In genomic region chr10:119495061-119495505, GRCh38 we compare ENCODE assay signal across 16 cellular contexts. TPM values are rescaled to one million over a fixed set of nuclear protein-coding genes. Genes with fewer than 3 reads are reported as not detected.
DNase-seq lines count a peak whose midpoint lies in the region; ATAC-seq, FAIRE-seq and TF ChIP-seq lines count a peak whose summit lies in the region.
"Had no signal": no experiment of that assay in that cellular context is flagged by ENCODE, and none has a peak within 500 bp of the region (broad histone marks: within the 10 kb centered on the region; RNA-seq: fewer than 3 reads in every experiment).

No MANE protein-coding gene starts in this region.

- no peak for TF ChIP-seq POLR2A in transverse colon (IDR thresholded peaks at IDR 0.05)

- no peak overlapping the region for H3K27ac Mint-ChIP-seq in MCF 10A (ENCODE audit: low read depth, unreplicated experiment)
- peak overlapping the region; percentile 21 for H3K27ac Mint-ChIP-seq in activated CD4-positive, alpha-beta memory T cell treated with anti-CD3 and anti-CD28 coated beads, Interleukin-2, amount 10 ng/mL, durations not matched to agents 7 days and 5 days

- no peaks in the 10 kb centered on the region for H4K20me1 ChIP-seq in mammary epithelial cell (ENCODE audit: insufficient read depth, low read length)

- no peak for TF ChIP-seq EP300 in transverse colon (IDR thresholded peaks at IDR 0.05; ENCODE audit: low read depth)

- H3K4me1 Mint-ChIP-seq in MCF 10A (ENCODE audit: insufficient read depth, unreplicated experiment) = peaks cover 7% of the 10 kb centered on the region
- peaks cover 57% of the 10 kb centered on the region for H3K4me1 Mint-ChIP-seq in activated CD4-positive, alpha-beta memory T cell treated with anti-CD3 and anti-CD28 coated beads, Interleukin-2, amount 10 ng/mL, durations not matched to agents 7 days and 5 days

- peak overlapping the region in 1 of 2 experiments; percentile 89 for H3K14ac ChIP-seq in mesenchymal stem cell (ENCODE audit: low read length in 2 of 2)

- intact Hi-C loops in MCF 10A (cut with micrococcal nuclease) (no loop called here), mammary epithelial cell (cut with micrococcal nuclease) (no loop called here), transverse colon (cut with DNase I; ENCODE audit: low total_unique reads) (no loop called here)

- H3K9me3 ChIP-seq in mammary epithelial cell (replicated peaks; ENCODE audit: insufficient read depth, low read length) (no peaks in the 10 kb centered on the region), mesenchymal stem cell (ENCODE audit: control insufficient read depth, low read length) (no peaks in the 10 kb centered on the region), transverse colon (no peaks in the 10 kb centered on the region)
- H3K9me3 ChIP-seq: MG63, tibial artery had no signal

- DNase-seq in MCF 10A (ENCODE audit: unreplicated experiment) (peak; percentile 11), mammary epithelial cell (no peak), mesenchymal stem cell (no peak), transverse colon (no peak), frontal cortex (ENCODE audit: low spot score in 2 of 2) (no peak)
- DNase-seq in activated CD4-positive, alpha-beta memory T cell treated with anti-CD3 and anti-CD28 coated beads, Interleukin-2, amount 10 ng/mL, durations not matched to agents 7 days and 5 days = no peak
- DNase-seq: activated T-cell treated with anti-CD3 and anti-CD28 coated beads, Interleukin-2, amount 50 U/mL, for 48 hours; dorsolateral prefrontal cortex; MG63; NCI-H2107; posterior cingulate gyrus; SIG-M5; tibial artery; WERI-Rb-1 had no signal

- no peak overlapping the region for H3K23ac ChIP-seq in mesenchymal stem cell (ENCODE audit: low read length in 2 of 2)

- in situ Hi-C loops in mammary epithelial cell (cut with MboI; ENCODE audit: low sequenced_read_pairs in 2 of 2) = no loop called here
- in situ Hi-C loops in transverse colon (cut with MboI; ENCODE audit: low pct_ligation_motif_present in 1 of 4, low pct_unique_long_range_greater_than_20kb in 1 of 4, low sequenced_read_pairs in 3 of 4) = no loop called here

- H3K9me3 Mint-ChIP-seq in MCF 10A (ENCODE audit: unreplicated experiment) = no peaks in the 10 kb centered on the region
- H3K9me3 Mint-ChIP-seq in activated CD4-positive, alpha-beta memory T cell treated with anti-CD3 and anti-CD28 coated beads, Interleukin-2, amount 10 ng/mL, durations not matched to agents 7 days and 5 days = no peaks in the 10 kb centered on the region

- dilution Hi-C loops in mammary epithelial cell (cut with HindIII; ENCODE audit: low sequenced_read_pairs) = no loop called here

- H3K4me1 ChIP-seq in mammary epithelial cell (ENCODE audit: insufficient read depth, low read length) (no peaks in the 10 kb centered on the region), mesenchymal stem cell (ENCODE audit: control insufficient read depth, insufficient read depth, low read depth, low read length) (peaks cover 4% of the 10 kb centered on the region), transverse colon (peaks cover 10 to 26% (median 12%) of the 10 kb centered on the region in 4 donors)
- H3K4me1 ChIP-seq: tibial artery had no signal

- no peaks in the 10 kb centered on the region for H3K79me2 ChIP-seq in mammary epithelial cell (ENCODE audit: insufficient read depth, low read length)

- BruUV-seq in MCF 10A (replicated peaks; lab: Mats Ljungman, UMichigan) (no TSS peak), mammary epithelial cell (replicated peaks; lab: Mats Ljungman, UMichigan) (no TSS peak)

- H3K4me3 Mint-ChIP-seq in MCF 10A (ENCODE audit: unreplicated experiment) = no peak overlapping the region
- no peak overlapping the region for H3K4me3 Mint-ChIP-seq in activated CD4-positive, alpha-beta memory T cell treated with anti-CD3 and anti-CD28 coated beads, Interleukin-2, amount 10 ng/mL, durations not matched to agents 7 days and 5 days

- H4K8ac ChIP-seq in mesenchymal stem cell (ENCODE audit: low read length) = peak overlapping the region; percentile 45

- H2AFZ ChIP-seq in mammary epithelial cell (ENCODE audit: low read depth, low read length) (no peak overlapping the region), mesenchymal stem cell (ENCODE audit: low read depth, low read length) (no peak overlapping the region)

- no peak for FAIRE-seq in frontal cortex (lab: Jason Lieb, UNC)

- ATAC-seq in HG03378 (IDR thresholded peaks at IDR 0.05; ENCODE audit: unreplicated experiment) (no peak), HG02678 (IDR thresholded peaks at IDR 0.05; ENCODE audit: unreplicated experiment) (no peak)

- H2BK5ac ChIP-seq in mesenchymal stem cell (ENCODE audit: low read depth, low read length, poor library complexity, severe bottlenecking) = no peak overlapping the region

- peak overlapping the region in 1 of 2 experiments; percentile 68 for H2BK12ac ChIP-seq in mesenchymal stem cell (ENCODE audit: low read length in 2 of 2)

- H3K4me3 ChIP-seq in mammary epithelial cell (replicated peaks in 1 of 3; ENCODE audit: insufficient read depth in 1 of 3, low read depth in 2 of 3, low read length in 3 of 3) (no peak overlapping the region), mesenchymal stem cell (ENCODE audit: insufficient read depth in 1 of 2, low read depth in 1 of 2, low read length in 2 of 2) (no peak overlapping the region), transverse colon (no peak overlapping the region)
- H3K4me3 ChIP-seq: dorsolateral prefrontal cortex, MG63, tibial artery had no signal

- H3K36me3 ChIP-seq in mammary epithelial cell (ENCODE audit: insufficient read depth, low read length) = no peaks in the 10 kb centered on the region
- peaks cover 0 to 16% of the 10 kb centered on the region in 2 experiments for H3K36me3 ChIP-seq in mesenchymal stem cell (ENCODE audit: control insufficient read depth in 1 of 2, insufficient read depth in 2 of 2, low read depth in 1 of 2, low read length in 2 of 2)
- no peaks in the 10 kb centered on the region for H3K36me3 ChIP-seq in transverse colon
- H3K36me3 ChIP-seq: MG63, tibial artery had no signal

- H4K91ac ChIP-seq in mesenchymal stem cell (ENCODE audit: low read length) = no peak overlapping the region

- CTCF ChIA-PET in MCF 10A (lab: Yijun Ruan, JAX) = interaction anchor here (1.2 kb wide), 1 partner anchor 296 kb away, joined by 3 read pairs; no protein-coding TSS in a partner anchor
- CTCF ChIA-PET in mammary epithelial cell (lab: Charles Lee; ENCODE audit: low non-redundant PET) = no interaction called here
- CTCF ChIA-PET in activated CD4-positive, alpha-beta memory T cell treated with anti-CD3 and anti-CD28 coated beads, Interleukin-2, amount 10 ng/mL, durations not matched to agents 7 days and 5 days (lab: Charles Lee) = no interaction called here

- POLR2A ChIA-PET in MCF 10A (lab: Yijun Ruan, JAX) = no interaction called here
- POLR2A ChIA-PET in activated CD4-positive, alpha-beta memory T cell treated with anti-CD3 and anti-CD28 coated beads, Interleukin-2, amount 10 ng/mL, durations not matched to agents 7 days and 5 days (lab: Charles Lee) = interaction anchor here (1.4 to 1.7 kb wide), 2 partner anchors 47 to 48 kb away, joined by 3 to 9 read pairs; partner anchors contain the start of gene RGS10

- H3K27ac ChIP-seq in mammary epithelial cell (ENCODE audit: insufficient read depth, low read depth, low read length) = no peak overlapping the region
- H3K27ac ChIP-seq in mesenchymal stem cell (ENCODE audit: low read length, poor library complexity, severe bottlenecking) = no peak overlapping the region
- H3K27ac ChIP-seq in transverse colon = peak overlapping the region; percentile 53 to 71 (median 60)
- H3K27ac ChIP-seq: dorsolateral prefrontal cortex, tibial artery, WERI-Rb-1 had no signal

- H3K4ac ChIP-seq in mesenchymal stem cell (ENCODE audit: low read depth in 1 of 2, low read length in 2 of 2) = peak overlapping the region in 1 of 2 experiments; percentile 49

- WGBS in mammary epithelial cell (ENCODE audit: low coverage, missing lambda C conversion rate) = 89% methylated on average over 5 of the region's 5 CpGs
- WGBS in mesenchymal stem cell = 93% methylated on average over 5 of the region's 5 CpGs
- WGBS in transverse colon (ENCODE audit: low coverage in 1 of 2), 2 donors = 86% methylated on average over 5 of the region's 5 CpGs; no CpG with 5 or more reads in 1 of the 2 donors

- no peak overlapping the region for H3K4me2 ChIP-seq in mammary epithelial cell (ENCODE audit: insufficient read depth, low read depth, low read length)
- H3K4me2 ChIP-seq in mesenchymal stem cell (ENCODE audit: low read length, poor library complexity, severe bottlenecking) = no peak overlapping the region

- H2BK15ac ChIP-seq in mesenchymal stem cell (ENCODE audit: low read depth, poor library complexity, severe bottlenecking) = no peak overlapping the region

- peak overlapping the region in 1 of 2 experiments; percentile 86 for H3K18ac ChIP-seq in mesenchymal stem cell (ENCODE audit: low read depth in 1 of 2, low read length in 2 of 2)

- TF ChIP-seq CTCF in MCF 10A (IDR thresholded peaks at IDR 0.05; ENCODE audit: unreplicated experiment) = no peak
- TF ChIP-seq CTCF in mammary epithelial cell (conservative IDR thresholded peaks at IDR 0.05 in 1 of 2, IDR thresholded peaks at IDR 0.05 in 1 of 2; ENCODE audit: extremely low read depth in 1 of 2, insufficient read depth in 1 of 2, low read depth in 1 of 2, low read length in 2 of 2) = no peak
- TF ChIP-seq CTCF in transverse colon (IDR thresholded peaks at IDR 0.05) = no peak

- no peaks in the 10 kb centered on the region for H3K79me1 ChIP-seq in mesenchymal stem cell (replicated peaks; ENCODE audit: low read length, poor library complexity, severe bottlenecking)

- no peaks in the 10 kb centered on the region for H3K27me3 ChIP-seq in mammary epithelial cell (ENCODE audit: insufficient read depth, low read length)
- H3K27me3 ChIP-seq in mesenchymal stem cell (ENCODE audit: control insufficient read depth in 1 of 2, insufficient read depth in 1 of 2, low read length in 2 of 2) = no peaks in the 10 kb centered on the region
- H3K27me3 ChIP-seq in transverse colon = no peaks in the 10 kb centered on the region
- H3K27me3 ChIP-seq: MG63, tibial artery had no signal

- H3K9ac ChIP-seq in mammary epithelial cell (ENCODE audit: insufficient read depth, low read length) = no peak overlapping the region
- no peak overlapping the region for H3K9ac ChIP-seq in mesenchymal stem cell (ENCODE audit: low read length)

- H2AK5ac ChIP-seq in mesenchymal stem cell (ENCODE audit: low read length, severe bottlenecking) = no peak overlapping the region

- no peak overlapping the region for H2BK120ac ChIP-seq in mesenchymal stem cell (ENCODE audit: low read depth, low read length)

- no peaks in the 10 kb centered on the region for H3K27me3 Mint-ChIP-seq in MCF 10A (ENCODE audit: insufficient read depth, unreplicated experiment)
- H3K27me3 Mint-ChIP-seq in activated CD4-positive, alpha-beta memory T cell treated with anti-CD3 and anti-CD28 coated beads, Interleukin-2, amount 10 ng/mL, durations not matched to agents 7 days and 5 days = no peaks in the 10 kb centered on the region

- peaks cover 8% of the 10 kb centered on the region for H3K36me3 Mint-ChIP-seq in MCF 10A (ENCODE audit: insufficient read depth, unreplicated experiment)
- H3K36me3 Mint-ChIP-seq in activated CD4-positive, alpha-beta memory T cell treated with anti-CD3 and anti-CD28 coated beads, Interleukin-2, amount 10 ng/mL, durations not matched to agents 7 days and 5 days (ENCODE audit: low read depth) = peaks cover 21% of the 10 kb centered on the region

RNA-seq across cellular contexts. Expression of gene RGS10, which starts 47.4 kb away (rescaled TPM):
- total RNA-seq in MCF 10A (2022) (17.0 and 26.0 TPM in 2 replicates), mammary epithelial cell (10 to 100 TPM; 16.8 to 33.5 TPM), transverse colon (10 to 100 TPM; 26.3 to 47.1 (median 38.8) TPM), frontal cortex (8.2 TPM)
- polyA plus RNA-seq in mammary epithelial cell = 27.3 TPM
- polyA minus RNA-seq in mammary epithelial cell = 31.1 TPM
- 100 to 1,000 TPM; 137 to 140 TPM for total RNA-seq in activated CD4-positive, alpha-beta memory T cell treated with anti-CD3 and anti-CD28 coated beads, Interleukin-2, amount 10 ng/mL, durations not matched to agents 7 days and 5 days
- 310 TPM for polyA plus RNA-seq in mesenchymal stem cell (2013, experiment 1 of 2)
- 307 TPM for polyA plus RNA-seq in mesenchymal stem cell (2013, experiment 2 of 2)

Comparison
In these comparisons a context has a peak if more than half of its experiments do, and no peak if none do; other contexts are left out.
1. H3K27ac ChIP-seq: peak in transverse colon (4 of 4); none in mammary epithelial cell (single experiment) and mesenchymal stem cell (single experiment).